23 cellular contexts compared by ENCODE assay signal in genomic region chr16:3487521-3488410, GRCh38. TPM values are rescaled to one million over a fixed set of nuclear protein-coding genes. Genes with fewer than 3 reads are reported as not detected.
DNase-seq lines count a peak whose midpoint lies in the region; ATAC-seq lines count a peak whose summit lies in the region.
"Had no signal": no experiment of that assay in that cellular context is flagged by ENCODE, and none has a peak within 500 bp of the region (broad histone marks: within the 10 kb centered on the region; RNA-seq: fewer than 3 reads in every experiment).

No MANE protein-coding gene starts in this region.

- H3K4ac ChIP-seq in trophoblast cell (ENCODE audit: low read depth, low read length), result no peak overlapping the region

- H2AFZ ChIP-seq in trophoblast cell (ENCODE audit: insufficient read depth, low read length, poor library complexity), result no peak overlapping the region

- H4K8ac ChIP-seq in trophoblast cell (ENCODE audit: low read depth, low read length), result peak overlapping the region; percentile 39

- peaks cover 47 to 48% of the 10 kb centered on the region in 2 experiments for H3K36me3 ChIP-seq in trophoblast cell (ENCODE audit: control insufficient read depth in 1 of 2, insufficient read depth in 2 of 2, low read length in 2 of 2)

- no peaks in the 10 kb centered on the region for H3K27me3 ChIP-seq in trophoblast cell (ENCODE audit: insufficient read depth, low read length)
- H3K27me3 ChIP-seq: dorsolateral prefrontal cortex, esophagus squamous epithelium, heart left ventricle, tibial nerve had no signal

- no peak overlapping the region for H2BK5ac ChIP-seq in trophoblast cell (ENCODE audit: low read depth, low read length, poor library complexity)

- no peak overlapping the region for H3K9ac ChIP-seq in trophoblast cell (ENCODE audit: low read length)

- H3K79me1 ChIP-seq in trophoblast cell (ENCODE audit: low read length), result no peaks in the 10 kb centered on the region

- H3K4me3 ChIP-seq in trophoblast cell (ENCODE audit: low read depth, low read length), result no peak overlapping the region
- H3K4me3 ChIP-seq: dorsolateral prefrontal cortex, esophagus squamous epithelium, heart left ventricle, skin epidermis, tibial nerve had no signal

- H3K79me2 ChIP-seq in trophoblast cell (ENCODE audit: control insufficient read depth, insufficient read depth, low read length, poor library complexity), result no peaks in the 10 kb centered on the region

- H2BK12ac ChIP-seq in trophoblast cell (ENCODE audit: low read length), result no peak overlapping the region

- no peak overlapping the region for H3K27ac ChIP-seq in trophoblast cell (ENCODE audit: low read depth, low read length)
- H3K27ac ChIP-seq: 22Rv1, dorsolateral prefrontal cortex, esophagus squamous epithelium, skin epidermis, tibial nerve had no signal

- H3K18ac ChIP-seq in trophoblast cell (ENCODE audit: low read length), result no peak overlapping the region

- H3K4me2 ChIP-seq in trophoblast cell (ENCODE audit: low read length), result no peak overlapping the region

- H4K12ac ChIP-seq in trophoblast cell (ENCODE audit: low read depth, low read length), result no peak overlapping the region

- H4K91ac ChIP-seq in trophoblast cell (ENCODE audit: low read depth, low read length), result no peak overlapping the region

- no peak overlapping the region for H3K23ac ChIP-seq in trophoblast cell (ENCODE audit: low read length)

- peak; percentile 14 for ATAC-seq in esophagus mucosa

- DNase-seq in DMS 273 (lab: John Stamatoyannopoulos, UW; ENCODE audit: unreplicated experiment) (peak; percentile 31), DMS 273 treated with DMSO at 0.1 percent for 48 hours (lab: John Stamatoyannopoulos, UW) (no peak), trophoblast cell (no peak), NCI-H345 (lab: John Stamatoyannopoulos, UW) (no peak), DMS153 treated with DMSO at 0.1 percent for 48 hours (lab: John Stamatoyannopoulos, UW; ENCODE audit: unreplicated experiment) (no peak)
- DNase-seq: activated CD4-positive, alpha-beta T cell treated with anti-CD3 and anti-CD28 coated beads for 4 hours; activated CD8-positive, alpha-beta memory T cell treated with anti-CD3 and anti-CD28 coated beads, Interleukin-2, amount 50 U/mL, for 48 hours; CD4-positive, CD25-positive, alpha-beta regulatory T cell; dorsolateral prefrontal cortex; esophagus squamous epithelium; NCI-H187; stimulated activated CD4-positive, alpha-beta T cell treated with anti-CD3 and anti-CD28 coated beads, Interleukin-4, amount 100 ng/mL, for 4 hours; T-helper 9 cell had no signal

- peaks cover 1% of the 10 kb centered on the region for H3K9me3 ChIP-seq in trophoblast cell (ENCODE audit: insufficient read depth, low read depth, low read length)
- H3K9me3 ChIP-seq: esophagus squamous epithelium, heart left ventricle, tibial nerve had no signal

- no peak overlapping the region for H3K14ac ChIP-seq in trophoblast cell (ENCODE audit: low read length)

- H2BK120ac ChIP-seq in trophoblast cell (ENCODE audit: insufficient read depth, low read length, poor library complexity), result no peak overlapping the region

- H2AK5ac ChIP-seq in trophoblast cell (ENCODE audit: low read length), result no peak overlapping the region

- WGBS in trophoblast cell (ENCODE audit: extremely low coverage, insufficient coverage, insufficient read length), result no CpG with 5 or more reads among the region's 24 CpGs

- peaks cover 0 to 2% of the 10 kb centered on the region in 2 experiments for H3K4me1 ChIP-seq in trophoblast cell (ENCODE audit: control insufficient read depth in 1 of 2, insufficient read depth in 2 of 2, low read length in 2 of 2)

RNA-seq across cellular contexts. Expression of gene C16orf90, which starts 7.5 kb away (rescaled TPM):
- total RNA-seq in esophagus mucosa, result not detected
- not detected in 2 replicates for polyA plus RNA-seq in trophoblast cell (2013)
- total RNA-seq: astrocyte; CD4-positive, CD25-positive, alpha-beta regulatory T cell; esophagus squamous epithelium; heart left ventricle; HT1080; NCI-H460; omental fat pad; SK-MEL-5; tibial nerve had no signal
- polyA plus RNA-seq: CD4-positive, CD25-positive, alpha-beta regulatory T cell; heart left ventricle had no signal

RNA-seq across cellular contexts. Expression of gene CLUAP1, which starts 13.0 kb away (rescaled TPM):
- total RNA-seq in esophagus mucosa, result 8.0 TPM
- polyA plus RNA-seq in trophoblast cell (2013), result 7.5 and 7.6 TPM in 2 replicates

RNA-seq across cellular contexts. Expression of gene NAA60, which starts 44.3 kb away (rescaled TPM):
- total RNA-seq in esophagus mucosa, result 24.5 TPM
- polyA plus RNA-seq in trophoblast cell (2013), result 73.3 and 75.4 TPM in 2 replicates

RNA-seq across cellular contexts. Expression of gene ZNF597, which starts 44.5 kb away (rescaled TPM):
- total RNA-seq in esophagus mucosa, result 1.00 TPM
- polyA plus RNA-seq in trophoblast cell (2013), result 1.4 and 1.5 TPM in 2 replicates
